In the genomic region with DNA sequence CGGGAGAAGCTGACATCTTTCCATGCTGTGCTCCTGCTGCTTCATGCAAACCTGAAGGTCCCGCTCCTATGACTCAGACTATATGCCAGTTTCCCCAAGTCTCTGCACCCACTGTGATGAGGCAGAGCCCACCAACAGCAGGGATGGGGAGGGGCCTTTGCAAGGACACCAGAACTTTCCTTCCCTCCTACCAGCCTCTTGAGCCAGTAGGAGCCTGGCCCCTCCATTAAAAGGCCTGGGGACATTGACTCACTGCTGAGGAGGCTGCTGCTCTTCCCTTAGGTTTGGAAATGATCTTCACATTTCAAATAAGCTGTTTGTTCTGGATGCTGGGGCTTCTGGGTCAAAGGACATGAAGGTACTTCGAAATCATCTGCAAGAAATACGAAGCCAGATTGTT, we compare ENCODE assay signal across 19 cellular contexts. TPM values are rescaled to one million over a fixed set of nuclear protein-coding genes. Genes with fewer than 3 reads are reported as not detected.
DNase-seq lines count a peak whose midpoint lies in the region; FAIRE-seq and TF ChIP-seq lines count a peak whose summit lies in the region.
"Had no signal": no experiment of that assay in that cellular context is flagged by ENCODE, and none has a peak within 500 bp of the region (broad histone marks: within the 10 kb centered on the region; RNA-seq: fewer than 3 reads in every experiment).

No MANE protein-coding gene starts in this region.

- H3K79me1 ChIP-seq in H1 (ENCODE audit: low read depth, low read length), result no peaks in the 10 kb centered on the region
- H3K79me1 ChIP-seq in mesenchymal stem cell (replicated peaks; ENCODE audit: low read length, poor library complexity, severe bottlenecking), result peaks cover 14% of the 10 kb centered on the region

- H3K79me2 ChIP-seq in H1 (ENCODE audit: control insufficient read depth in 1 of 2, insufficient read depth in 2 of 2, low read length in 2 of 2), result no peaks in the 10 kb centered on the region

- H3K4me1 ChIP-seq in H1 (replicated peaks in 1 of 4; ENCODE audit: control insufficient read depth in 3 of 4, insufficient read depth in 4 of 4, low read length in 3 of 4) (0 out of 7 replicates have a peak, but pooled peaks cover 0 to 4% (median 0%) of the 10 kb centered on the region in 4 experiments), mesenchymal stem cell (ENCODE audit: control insufficient read depth, insufficient read depth, low read depth, low read length) (peaks cover 22% of the 10 kb centered on the region), tibial nerve (no peaks in the 10 kb centered on the region)

- H2BK20ac ChIP-seq in H1 (ENCODE audit: low read length), result no peak overlapping the region

- no peaks in the 10 kb centered on the region for H3K23me2 ChIP-seq in H1 (ENCODE audit: low read depth, low read length)

- no peak for TF ChIP-seq POLR2A in H1 (IDR thresholded peaks at IDR 0.05; ENCODE audit: control extremely low read depth in 1 of 2, low read depth in 2 of 2, low read length in 2 of 2)
- no peak for TF ChIP-seq POLR2A in tibial nerve (IDR thresholded peaks at IDR 0.05)

- H2BK15ac ChIP-seq in H1 (ENCODE audit: low read length), result no peak overlapping the region
- H2BK15ac ChIP-seq in mesenchymal stem cell (ENCODE audit: low read depth, poor library complexity, severe bottlenecking), result no peak overlapping the region

- POLR2A ChIA-PET in H1 (lab: Charles Lee; ENCODE audit: partially characterized antibody), result no interaction called here

- CTCF ChIA-PET in H1 (lab: Charles Lee; ENCODE audit: partially characterized antibody), result interaction anchor here (0.6 to 8.5 kb wide), 2 partner anchors 16 to 20 kb away, joined by 3 to 61 read pairs; no protein-coding TSS in a partner anchor

- H2AFZ ChIP-seq in H1 (ENCODE audit: low read length) (no peak overlapping the region), mesenchymal stem cell (ENCODE audit: low read depth, low read length) (no peak overlapping the region)

- FAIRE-seq in H1 (lab: Jason Lieb, UNC), result no peak

- H4K8ac ChIP-seq in H1 (ENCODE audit: extremely low read depth, insufficient read depth, low read length), result no peak overlapping the region
- H4K8ac ChIP-seq in mesenchymal stem cell (ENCODE audit: low read length), result no peak overlapping the region

- H3K9me3 ChIP-seq in H1 (ENCODE audit: insufficient read depth in 2 of 2, low read depth in 1 of 2, low read length in 1 of 2) (no peaks in the 10 kb centered on the region), mesenchymal stem cell (ENCODE audit: control insufficient read depth, low read length) (no peaks in the 10 kb centered on the region), tibial nerve (no peaks in the 10 kb centered on the region)
- H3K9me3 ChIP-seq: SK-N-SH had no signal

- peaks cover 3% of the 10 kb centered on the region in 2 experiments for H4K20me1 ChIP-seq in H1 (replicated peaks in 1 of 2; ENCODE audit: control insufficient read depth in 1 of 2, insufficient read depth in 2 of 2, low read length in 2 of 2)

- H4K5ac ChIP-seq in H1 (ENCODE audit: insufficient read length, low read depth, low read length), result no peak overlapping the region

- H3K36me3 ChIP-seq in H1 (ENCODE audit: control insufficient read depth in 2 of 4, insufficient read depth in 4 of 4, low read length in 3 of 4) (peaks cover 19 to 85% (median 45%) of the 10 kb centered on the region in 4 experiments), mesenchymal stem cell (ENCODE audit: control insufficient read depth in 1 of 2, insufficient read depth in 2 of 2, low read depth in 1 of 2, low read length in 2 of 2) (peaks cover 29 to 41% of the 10 kb centered on the region in 2 experiments), tibial nerve (peaks cover 0 to 29% (median 0%) of the 10 kb centered on the region in 3 donors)

- no peak overlapping the region for H2BK12ac ChIP-seq in H1 (ENCODE audit: low read depth, low read length)
- no peak overlapping the region for H2BK12ac ChIP-seq in mesenchymal stem cell (ENCODE audit: low read length in 2 of 2)

- H3K4me3 ChIP-seq in H1 (ENCODE audit: extremely low read depth in 1 of 4, insufficient read depth in 2 of 4, low read depth in 3 of 4, low read length in 4 of 4) (no peak overlapping the region), mesenchymal stem cell (ENCODE audit: insufficient read depth in 1 of 2, low read depth in 1 of 2, low read length in 2 of 2) (no peak overlapping the region), tibial nerve (no peak overlapping the region)

- in situ Hi-C loops in KBM-7 (cut with MboI; ENCODE audit: low pct_unique_long_range_greater_than_20kb, low sequenced_read_pairs), result loop anchor here (25.0 kb wide), 2 partner anchors 112 to 337 kb away; no protein-coding TSS in a partner anchor

- H3K56ac ChIP-seq in H1 (replicated peaks; ENCODE audit: insufficient read length, low read depth, low read length), result no peak overlapping the region

- H3K4ac ChIP-seq in H1 (replicated peaks; ENCODE audit: insufficient read length, low read depth, low read length) (no peak overlapping the region), mesenchymal stem cell (ENCODE audit: low read depth in 1 of 2, low read length in 2 of 2) (no peak overlapping the region)

- TF ChIP-seq CTCF in H1 (IDR thresholded peaks at IDR 0.05; ENCODE audit: control extremely low read depth in 1 of 3, insufficient read depth in 1 of 3, low read depth in 1 of 3, low read length in 3 of 3) (no peak), tibial nerve (IDR thresholded peaks at IDR 0.05) (no peak)

- H4K91ac ChIP-seq in H1 (replicated peaks; ENCODE audit: insufficient read length, low read length) (no peak overlapping the region), mesenchymal stem cell (ENCODE audit: low read length) (no peak overlapping the region)

- H3K27me3 ChIP-seq in H1 (replicated peaks in 1 of 4; ENCODE audit: control insufficient read depth in 3 of 4, extremely low read depth in 1 of 4, insufficient read depth in 3 of 4, low read length in 3 of 4) (no peaks in the 10 kb centered on the region), mesenchymal stem cell (ENCODE audit: control insufficient read depth in 1 of 2, insufficient read depth in 1 of 2, low read length in 2 of 2) (no peaks in the 10 kb centered on the region), tibial nerve (no peaks in the 10 kb centered on the region)

- H2BK5ac ChIP-seq in H1 (ENCODE audit: low read depth, low read length) (no peak overlapping the region), mesenchymal stem cell (ENCODE audit: low read depth, low read length, poor library complexity, severe bottlenecking) (peak overlapping the region; percentile 46)

- 93% methylated on average over 4 of the region's 4 CpGs; no CpG with 5 or more reads in 1 of the 2 experiments for WGBS in H1 (ENCODE audit: extremely low coverage in 1 of 2, insufficient coverage in 1 of 2, insufficient read length in 1 of 2, insufficient replicate concordance in 2 of 2, low coverage in 1 of 2, low lambda C conversion rate in 2 of 2, missing lambda C conversion rate in 1 of 2), 2 experiments
- 98% methylated on average over 4 of the region's 4 CpGs for WGBS in mesenchymal stem cell
- 95 to 96% methylated on average over 4 of the region's 4 CpGs for WGBS in tibial nerve, 2 donors

- TF ChIP-seq RAD21 in H1 (IDR thresholded peaks at IDR 0.05 in 1 of 2, conservative IDR thresholded peaks at IDR 0.05 in 1 of 2; ENCODE audit: low read depth in 2 of 2, low read length in 2 of 2), result no peak

- H3K27ac ChIP-seq in H1 (ENCODE audit: low read depth, low read length) (0 out of 2 replicates have a peak overlapping the region, but pooled peaks have one; percentile 2), mesenchymal stem cell (ENCODE audit: low read length, poor library complexity, severe bottlenecking) (no peak overlapping the region), tibial nerve (no peak overlapping the region)

- no peak overlapping the region for H2BK120ac ChIP-seq in H1 (replicated peaks; ENCODE audit: low read depth, low read length)
- no peak overlapping the region for H2BK120ac ChIP-seq in mesenchymal stem cell (ENCODE audit: low read depth, low read length)

- H2AK5ac ChIP-seq in H1 (ENCODE audit: low read depth, low read length), result no peak overlapping the region
- H2AK5ac ChIP-seq in mesenchymal stem cell (ENCODE audit: low read length, severe bottlenecking), result peak overlapping the region; percentile 3

- H3K14ac ChIP-seq in H1 (ENCODE audit: insufficient read length) (no peak overlapping the region), mesenchymal stem cell (ENCODE audit: low read length in 2 of 2) (no peak overlapping the region)

- TF ChIP-seq EP300 in H1 (IDR thresholded peaks at IDR 0.05; ENCODE audit: borderline replicate concordance in 1 of 2, low read depth in 2 of 2, low read length in 2 of 2) (no peak), tibial nerve (IDR thresholded peaks at IDR 0.05) (no peak)

- DNase-seq in M059J (ENCODE audit: low read depth) (peak; percentile 40), H1 (ENCODE audit: low read depth in 1 of 2, low spot score in 2 of 2) (no peak), mesenchymal stem cell (no peak), NCI-H2029 (lab: John Stamatoyannopoulos, UW) (no peak), tibial nerve (ENCODE audit: low spot score in 2 of 2) (no peak), KBM-7 (no peak)
- no peak for DNase-seq in stimulated activated naive CD4-positive, alpha-beta T cell treated with Interleukin-2 at 50 U/mL for 16 hours (lab: John Stamatoyannopoulos, UW)
- DNase-seq: ACHN, C1 segment of cervical spinal cord, DMS79, NCI-H1105, NCI-H1694, NCI-H2107, NCI-H510A, NCI-H748 treated with DMSO at 0.1 percent for 48 hours, RPMI8226, SHP77 treated with DMSO at 0.1 percent for 48 hours, SK-N-SH had no signal

- no peak overlapping the region for H3K23ac ChIP-seq in H1 (ENCODE audit: insufficient read length)
- H3K23ac ChIP-seq in mesenchymal stem cell (ENCODE audit: low read length in 2 of 2), result no peak overlapping the region

- H3K4me2 ChIP-seq in H1 (ENCODE audit: insufficient read depth in 1 of 2, low read depth in 2 of 2, low read length in 2 of 2) (no peak overlapping the region), mesenchymal stem cell (ENCODE audit: low read length, poor library complexity, severe bottlenecking) (no peak overlapping the region)
- H3K4me2 ChIP-seq: SK-N-SH had no signal

- H3K18ac ChIP-seq in H1 (ENCODE audit: extremely low read depth, low read length) (no peak overlapping the region), mesenchymal stem cell (ENCODE audit: low read depth in 1 of 2, low read length in 2 of 2) (no peak overlapping the region)

- H3K9ac ChIP-seq in H1 (replicated peaks in 1 of 4; ENCODE audit: extremely low read depth in 1 of 4, low read depth in 3 of 4, low read length in 3 of 4) (no peak overlapping the region), mesenchymal stem cell (ENCODE audit: low read length) (no peak overlapping the region)
- H3K9ac ChIP-seq: SK-N-SH had no signal

RNA-seq across cellular contexts. Expression of gene CTSL, which starts 26.1 kb away (rescaled TPM):
- 174 and 202 TPM in 2 replicates for total RNA-seq in M059J (2014; rRNA removed; shearing (Covaris generic))
- 34.4 and 38.2 TPM in 2 replicates for total RNA-seq in H1 (2021; fragmentation: NEBNext Ultra II Directional; extraction: Animal tissue kit (Norgen Biotek cat#: 25700))
- polyA plus RNA-seq in H1 (2011; rRNA removed), result 25.2 and 34.2 TPM in 2 replicates
- polyA plus RNA-seq in H1 (2011; cell fraction: cytosol; rRNA removed), result 59.9 TPM
- 22.5 TPM for polyA plus RNA-seq in H1 (2011; cell fraction: nucleus; rRNA removed)
- 39.3 to 48.8 TPM (median 42.6 TPM) in 4 replicates for polyA plus RNA-seq in H1 (2012, experiment 1 of 2)
- 9.4 TPM for polyA plus RNA-seq in H1 (2012, experiment 2 of 2)
- 54.8 TPM for polyA plus RNA-seq in H1 (2013, experiment 1 of 2)
- polyA plus RNA-seq in H1 (2013, experiment 2 of 2), result 56.7 TPM
- 12.0 and 16.1 TPM in 2 replicates for polyA minus RNA-seq in H1 (2011; rRNA and poly(A)+ RNA removed)
- polyA minus RNA-seq in H1 (2011; cell fraction: cytosol; rRNA and poly(A)+ RNA removed), result 11.2 TPM
- polyA minus RNA-seq in H1 (2011; cell fraction: nucleus; rRNA and poly(A)+ RNA removed), result 7.2 TPM
- polyA plus RNA-seq in mesenchymal stem cell (2013, experiment 1 of 2), result 288 TPM
- polyA plus RNA-seq in mesenchymal stem cell (2013, experiment 2 of 2), result 307 TPM
- 100 to 1,000 TPM in 2 of 4 donors, 10 to 100 TPM in 2; 77.7 to 181 (median 100) TPM for total RNA-seq in tibial nerve
- total RNA-seq: OCI-LY7 had no signal
